In genomic region chr7:4959881-4960280, GRCh38 we compare ENCODE assay signal across 33 cellular contexts. TPM values are rescaled to one million over a fixed set of nuclear protein-coding genes. Genes with fewer than 3 reads are reported as not detected.
"Had no signal": no experiment of that assay in that cellular context is flagged by ENCODE, and none has a peak within 500 bp of the region (broad histone marks: within the 10 kb centered on the region; RNA-seq: fewer than 3 reads in every experiment).

No MANE protein-coding gene starts in this region.

- H3K27ac Mint-ChIP-seq: activated CD4-positive, alpha-beta memory T cell treated with anti-CD3 and anti-CD28 coated beads, Interleukin-2, amount 10 ng/mL, durations not matched to agents 7 days and 5 days; activated CD8-positive, alpha-beta memory T cell treated with anti-CD3 and anti-CD28 coated beads, Interleukin-2, amount 10 ng/mL, durations not matched to agents 7 days and 5 days; activated naive CD4-positive, alpha-beta T cell treated with anti-CD3 and anti-CD28 coated beads, Interleukin-2, amount 10 ng/mL, durations not matched to agents 7 days and 5 days; activated naive CD8-positive, alpha-beta T cell; activated naive CD8-positive, alpha-beta T cell treated with anti-CD3 and anti-CD28 coated beads, Interleukin-2, amount 50 U/mL, for 24 hours; brain had no signal

- H3K4me3 Mint-ChIP-seq: activated CD4-positive, alpha-beta memory T cell treated with anti-CD3 and anti-CD28 coated beads, Interleukin-2, amount 10 ng/mL, durations not matched to agents 7 days and 5 days; activated CD8-positive, alpha-beta memory T cell treated with anti-CD3 and anti-CD28 coated beads, Interleukin-2, amount 10 ng/mL, durations not matched to agents 7 days and 5 days; activated naive CD4-positive, alpha-beta T cell treated with anti-CD3 and anti-CD28 coated beads, Interleukin-2, amount 10 ng/mL, durations not matched to agents 7 days and 5 days; activated naive CD8-positive, alpha-beta T cell; activated naive CD8-positive, alpha-beta T cell treated with anti-CD3 and anti-CD28 coated beads, Interleukin-2, amount 50 U/mL, for 24 hours had no signal

- H3K36me3 Mint-ChIP-seq: activated CD8-positive, alpha-beta memory T cell treated with anti-CD3 and anti-CD28 coated beads, Interleukin-2, amount 10 ng/mL, durations not matched to agents 7 days and 5 days; activated naive CD4-positive, alpha-beta T cell treated with anti-CD3 and anti-CD28 coated beads, Interleukin-2, amount 10 ng/mL, durations not matched to agents 7 days and 5 days; activated naive CD8-positive, alpha-beta T cell; brain had no signal

- H3K27ac ChIP-seq: WERI-Rb-1 had no signal

- DNase-seq: activated CD4-positive, alpha-beta memory T cell treated with anti-CD3 and anti-CD28 coated beads, Interleukin-2, amount 10 ng/mL, durations not matched to agents 7 days and 5 days; activated CD4-positive, alpha-beta T cell treated with anti-CD3 and anti-CD28 coated beads for 1 hour; activated CD4-positive, alpha-beta T cell treated with anti-CD3 and anti-CD28 coated beads for 48 hours; activated CD4-positive, CD25-positive, alpha-beta regulatory T cell; activated CD8-positive, alpha-beta memory T cell treated with anti-CD3 and anti-CD28 coated beads for 24 hours; activated CD8-positive, alpha-beta memory T cell treated with anti-CD3 and anti-CD28 coated beads, Interleukin-2, amount 10 ng/mL, durations not matched to agents 7 days and 5 days; activated CD8-positive, alpha-beta memory T cell treated with anti-CD3 and anti-CD28 coated beads, Interleukin-2, amount 50 U/mL, for 48 hours; activated effector memory CD4-positive, alpha-beta T cell treated with Interleukin-2 at 50 U/mL for 16 hours; activated naive CD4-positive, alpha-beta T cell treated with anti-CD3 and anti-CD28 coated beads, Interleukin-2, amount 10 ng/mL, durations not matched to agents 7 days and 5 days; activated naive CD8-positive, alpha-beta T cell treated with anti-CD3 and anti-CD28 coated beads, Interleukin-2, amount 50 U/mL, for 24 hours; activated T-cell treated with anti-CD3 and anti-CD28 coated beads, Interleukin-2, amount 50 U/mL, for 48 hours; cerebellar nuclear complex; Karpas-422; NCI-H1105; NCI-H1417 treated with DMSO at 0.1 percent for 48 hours; NCI-H187 treated with DMSO at 0.1 percent for 48 hours; NCI-H2081; NCI-H2227 treated with DMSO at 0.1 percent for 48 hours; NCI-H446; NCI-H510A treated with DMSO at 0.1 percent for 48 hours; NCI-H526 treated with DMSO at 0.1 percent for 48 hours; NCI-H774; SIG-M5; T1000 had no signal

- H3K9me3 Mint-ChIP-seq: activated CD4-positive, alpha-beta memory T cell treated with anti-CD3 and anti-CD28 coated beads, Interleukin-2, amount 10 ng/mL, durations not matched to agents 7 days and 5 days; activated naive CD4-positive, alpha-beta T cell treated with anti-CD3 and anti-CD28 coated beads, Interleukin-2, amount 10 ng/mL, durations not matched to agents 7 days and 5 days; activated naive CD8-positive, alpha-beta T cell treated with anti-CD3 and anti-CD28 coated beads, Interleukin-2, amount 50 U/mL, for 24 hours had no signal

- ATAC-seq: activated CD8-positive, alpha-beta memory T cell treated with anti-CD3 and anti-CD28 coated beads, Interleukin-2, amount 10 ng/mL, durations not matched to agents 7 days and 5 days; activated naive CD8-positive, alpha-beta T cell treated with anti-CD3 and anti-CD28 coated beads, Interleukin-2, amount 50 U/mL, for 24 hours had no signal

RNA-seq across cellular contexts. Expression of gene MMD2, which starts 0.9 kb away (rescaled TPM):
- total RNA-seq: activated CD4-positive, alpha-beta memory T cell treated with anti-CD3 and anti-CD28 coated beads, Interleukin-2, amount 10 ng/mL, durations not matched to agents 7 days and 5 days; activated CD8-positive, alpha-beta memory T cell treated with anti-CD3 and anti-CD28 coated beads, Interleukin-2, amount 10 ng/mL, durations not matched to agents 7 days and 5 days; bronchial epithelial cell; MCF 10A; RPMI7951; SK-MEL-5; T-helper 1 cell treated with Interleukin-12 subunit alpha and Interleukin-12 subunit beta and Interleukin-4 antibody, amounts not matched to agents 30 ng/mL and 1 ng/mL, for 36 hours; T-helper 2 cell treated with Interferon-gamma antibody and Interleukin-4, amounts not matched to agents 100 ng/mL and 5 ng/mL, for 36 hours had no signal
